Comparison of ENCODE assay signal across 14 cellular contexts in the genomic region with DNA sequence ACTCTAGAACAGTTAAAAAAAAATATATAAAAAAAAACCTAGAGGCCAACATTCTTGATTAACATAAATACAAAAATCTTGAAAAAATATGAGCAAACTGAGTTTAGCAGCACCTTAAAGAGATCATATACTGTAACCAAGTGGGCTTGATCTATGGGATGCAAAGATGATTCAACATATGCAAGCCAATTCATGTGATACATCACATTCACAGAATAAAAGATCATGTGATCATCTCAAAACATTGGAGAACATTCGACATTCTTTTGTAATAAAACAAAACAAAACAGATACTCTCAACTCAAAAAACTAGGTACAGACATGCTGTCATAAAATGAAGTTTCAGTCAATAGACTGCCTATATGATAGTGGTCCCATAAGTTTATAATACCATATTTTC.
A peak's percentile ranks its signal among the peaks of the same experiment; 100 is the strongest.
DNase-seq lines count a peak whose midpoint lies in the region; ATAC-seq and TF ChIP-seq lines count a peak whose summit lies in the region.
"Had no signal": no experiment of that assay in that cellular context is flagged by ENCODE, and none has a peak within 500 bp of the region (broad histone marks: within the 10 kb centered on the region; RNA-seq: fewer than 3 reads in every experiment).

No MANE protein-coding gene starts in this region.

- H3K27me3 Mint-ChIP-seq in activated CD4-positive, alpha-beta T cell treated with anti-CD3 and anti-CD28 coated beads, Interleukin-2, amount 10 ng/mL, durations not matched to agents 24 days and 14 days, result no peaks in the 10 kb centered on the region
- H3K27me3 Mint-ChIP-seq: CD8-positive, alpha-beta memory T cell; IgD-negative memory B cell had no signal

- BruUV-seq in mammary epithelial cell (replicated peaks; lab: Mats Ljungman, UMichigan), result no TSS peak

- H2AK5ac ChIP-seq in neuronal stem cell (ENCODE audit: low read depth, low read length), result no peak overlapping the region

- H3K4ac ChIP-seq in neuronal stem cell (ENCODE audit: low read length), result no peak overlapping the region

- H3K36me3 Mint-ChIP-seq in activated CD4-positive, alpha-beta T cell treated with anti-CD3 and anti-CD28 coated beads, Interleukin-2, amount 10 ng/mL, durations not matched to agents 24 days and 14 days (ENCODE audit: low read depth), result no peaks in the 10 kb centered on the region
- H3K36me3 Mint-ChIP-seq: IgD-negative memory B cell had no signal

- H3K79me2 ChIP-seq in DND-41 (ENCODE audit: insufficient read depth, low read length) (no peaks in the 10 kb centered on the region), OCI-LY3 (ENCODE audit: low read length) (no peaks in the 10 kb centered on the region), mammary epithelial cell (ENCODE audit: insufficient read depth, low read length) (no peaks in the 10 kb centered on the region)

- H2BK5ac ChIP-seq in neuronal stem cell (ENCODE audit: low read length), result no peak overlapping the region

- H3K4me1 ChIP-seq in DND-41 (ENCODE audit: insufficient read depth, low read length), result peaks cover 34% of the 10 kb centered on the region
- H3K4me1 ChIP-seq in OCI-LY3 (ENCODE audit: low read length), result peaks cover 25% of the 10 kb centered on the region
- H3K4me1 ChIP-seq in mammary epithelial cell (ENCODE audit: insufficient read depth, low read length), result peaks cover 8% of the 10 kb centered on the region
- H3K4me1 ChIP-seq in neuronal stem cell (ENCODE audit: control insufficient read depth in 2 of 2, insufficient read depth in 1 of 2, low read depth in 1 of 2, low read length in 2 of 2), result no peaks in the 10 kb centered on the region
- H3K4me1 ChIP-seq: A549, BE2C, Caco-2 had no signal

- no peak overlapping the region for H2AFZ ChIP-seq in DND-41 (ENCODE audit: low read depth, low read length)
- no peak overlapping the region for H2AFZ ChIP-seq in OCI-LY3 (ENCODE audit: low read depth, low read length)
- H2AFZ ChIP-seq in mammary epithelial cell (ENCODE audit: low read depth, low read length), result no peak overlapping the region
- H2AFZ ChIP-seq in neuronal stem cell (ENCODE audit: low read length), result peak overlapping the region; percentile 47

- no peaks in the 10 kb centered on the region for H4K20me1 ChIP-seq in DND-41 (ENCODE audit: insufficient read depth, low read length)
- no peaks in the 10 kb centered on the region for H4K20me1 ChIP-seq in OCI-LY3 (ENCODE audit: insufficient read depth, low read length)
- no peaks in the 10 kb centered on the region for H4K20me1 ChIP-seq in mammary epithelial cell (ENCODE audit: insufficient read depth, low read length)

- H3K14ac ChIP-seq in neuronal stem cell (ENCODE audit: low read length), result no peak overlapping the region

- H3K36me3 ChIP-seq in DND-41 (ENCODE audit: insufficient read depth, low read length) (no peaks in the 10 kb centered on the region), OCI-LY3 (replicated peaks; ENCODE audit: low read depth, low read length) (no peaks in the 10 kb centered on the region), mammary epithelial cell (ENCODE audit: insufficient read depth, low read length) (no peaks in the 10 kb centered on the region), neuronal stem cell (replicated peaks in 1 of 2; ENCODE audit: control insufficient read depth in 2 of 2, insufficient read depth in 2 of 2, low read length in 2 of 2) (no peaks in the 10 kb centered on the region)
- H3K36me3 ChIP-seq: BE2C had no signal

- H3K9me3 ChIP-seq in DND-41 (ENCODE audit: insufficient read depth, low read length, severe bottlenecking) (no peaks in the 10 kb centered on the region), OCI-LY3 (ENCODE audit: insufficient read depth, low read length) (no peaks in the 10 kb centered on the region), mammary epithelial cell (replicated peaks; ENCODE audit: insufficient read depth, low read length) (no peaks in the 10 kb centered on the region), neuronal stem cell (replicated peaks in 1 of 2; ENCODE audit: control insufficient read depth in 2 of 2, insufficient read depth in 1 of 2, low read depth in 1 of 2, low read length in 2 of 2) (no peaks in the 10 kb centered on the region)
- H3K9me3 ChIP-seq: A549, BE2C, Caco-2 had no signal

- no peak overlapping the region for H3K4me3 Mint-ChIP-seq in activated CD4-positive, alpha-beta T cell treated with anti-CD3 and anti-CD28 coated beads, Interleukin-2, amount 10 ng/mL, durations not matched to agents 24 days and 14 days
- H3K4me3 Mint-ChIP-seq: CD8-positive, alpha-beta memory T cell; HFFc6; IgD-negative memory B cell had no signal

- in situ Hi-C loops in mammary epithelial cell (cut with MboI; ENCODE audit: low sequenced_read_pairs in 2 of 2), result no loop called here

- no peak overlapping the region for H4K91ac ChIP-seq in neuronal stem cell (ENCODE audit: low read depth, low read length, poor library complexity)

- no peak overlapping the region for H2BK120ac ChIP-seq in neuronal stem cell (ENCODE audit: low read depth, low read length)

- no peak overlapping the region for H3K23ac ChIP-seq in neuronal stem cell (ENCODE audit: low read depth, low read length, poor library complexity)

- H2BK15ac ChIP-seq in neuronal stem cell (ENCODE audit: low read length), result no peak overlapping the region

- no peak overlapping the region for H3K4me2 ChIP-seq in DND-41 (ENCODE audit: insufficient read depth, low read length)
- no peak overlapping the region for H3K4me2 ChIP-seq in OCI-LY3 (ENCODE audit: low read length)
- H3K4me2 ChIP-seq in mammary epithelial cell (ENCODE audit: insufficient read depth, low read depth, low read length), result peak overlapping the region; percentile 48
- no peak overlapping the region for H3K4me2 ChIP-seq in neuronal stem cell (ENCODE audit: insufficient read depth, low read length, poor library complexity, severe bottlenecking)
- H3K4me2 ChIP-seq: A549 had no signal

- dilution Hi-C loops in mammary epithelial cell (cut with HindIII; ENCODE audit: low sequenced_read_pairs), result no loop called here

- CTCF ChIA-PET in mammary epithelial cell (lab: Charles Lee; ENCODE audit: low non-redundant PET), result no interaction called here

- DNase-seq in DND-41 (no peak), mammary epithelial cell (no peak), neuronal stem cell (ENCODE audit: low spot score) (no peak), NCI-H2196 treated with DMSO at 0.1 percent for 48 hours (lab: John Stamatoyannopoulos, UW; ENCODE audit: unreplicated experiment) (no peak), NCI-H524 treated with DMSO at 0.1 percent for 48 hours (lab: John Stamatoyannopoulos, UW) (no peak)
- DNase-seq in activated CD4-positive, alpha-beta T cell treated with anti-CD3 and anti-CD28 coated beads, Interleukin-2, amount 10 ng/mL, durations not matched to agents 24 days and 14 days, result no peak
- DNase-seq: BE2C; Caco-2; CD8-positive, alpha-beta memory T cell; HCEC 1CT; HFFc6 had no signal

- no peak overlapping the region for H3K9ac ChIP-seq in DND-41 (ENCODE audit: low read depth, low read length)
- H3K9ac ChIP-seq in OCI-LY3 (ENCODE audit: low read length), result no peak overlapping the region
- H3K9ac ChIP-seq in mammary epithelial cell (ENCODE audit: insufficient read depth, low read length), result no peak overlapping the region
- no peak overlapping the region for H3K9ac ChIP-seq in neuronal stem cell (ENCODE audit: low read depth, low read length, poor library complexity)

- intact Hi-C loops in mammary epithelial cell (cut with micrococcal nuclease), result no loop called here
- intact Hi-C loops in activated CD4-positive, alpha-beta T cell treated with anti-CD3 and anti-CD28 coated beads, Interleukin-2, amount 10 ng/mL, durations not matched to agents 24 days and 14 days (cut with micrococcal nuclease), result no loop called here

- no peak overlapping the region for H3K27ac Mint-ChIP-seq in activated CD4-positive, alpha-beta T cell treated with anti-CD3 and anti-CD28 coated beads, Interleukin-2, amount 10 ng/mL, durations not matched to agents 24 days and 14 days
- H3K27ac Mint-ChIP-seq: HFFc6, IgD-negative memory B cell had no signal

- no peaks in the 10 kb centered on the region for H3K79me1 ChIP-seq in neuronal stem cell (ENCODE audit: low read depth, low read length)

- no peak for ATAC-seq in DND-41 (ENCODE audit: insufficient read depth, low read depth)
- ATAC-seq: A549 had no signal

- no peak overlapping the region for H4K8ac ChIP-seq in neuronal stem cell (ENCODE audit: low read depth, low read length)

- H3K9me3 Mint-ChIP-seq in activated CD4-positive, alpha-beta T cell treated with anti-CD3 and anti-CD28 coated beads, Interleukin-2, amount 10 ng/mL, durations not matched to agents 24 days and 14 days, result peaks cover 3% of the 10 kb centered on the region
- H3K9me3 Mint-ChIP-seq: IgD-negative memory B cell had no signal

- TF ChIP-seq CTCF in DND-41 (IDR thresholded peaks at IDR 0.05; ENCODE audit: borderline replicate concordance, extremely low read depth, low read length, poor library complexity, severe bottlenecking) (no peak), OCI-LY3 (IDR thresholded peaks at IDR 0.05; ENCODE audit: low read depth, low read length) (no peak), mammary epithelial cell (conservative IDR thresholded peaks at IDR 0.05 in 1 of 2, IDR thresholded peaks at IDR 0.05 in 1 of 2; ENCODE audit: extremely low read depth in 1 of 2, insufficient read depth in 1 of 2, low read depth in 1 of 2, low read length in 2 of 2) (no peak)

- WGBS in mammary epithelial cell (ENCODE audit: low coverage, missing lambda C conversion rate), result 43% methylated on average over 1 of the region's 1 CpG
- no CpG with 5 or more reads among the region's 1 CpG for WGBS in neuronal stem cell (ENCODE audit: extremely low coverage in 2 of 2, insufficient read length in 2 of 2, insufficient replicate concordance in 1 of 2), 2 donors

- no peaks in the 10 kb centered on the region for H3K27me3 ChIP-seq in DND-41 (ENCODE audit: insufficient read depth, low read length, poor library complexity)
- no peaks in the 10 kb centered on the region for H3K27me3 ChIP-seq in OCI-LY3 (ENCODE audit: low read depth, low read length)
- H3K27me3 ChIP-seq in mammary epithelial cell (ENCODE audit: insufficient read depth, low read length), result no peaks in the 10 kb centered on the region
- no peaks in the 10 kb centered on the region for H3K27me3 ChIP-seq in neuronal stem cell (ENCODE audit: control insufficient read depth in 3 of 3, insufficient read depth in 3 of 3, low read depth in 1 of 3, low read length in 3 of 3)
- H3K27me3 ChIP-seq: BE2C had no signal

- H3K4me3 ChIP-seq in DND-41 (ENCODE audit: low read depth in 1 of 2, low read length in 2 of 2), result no peak overlapping the region
- H3K4me3 ChIP-seq in OCI-LY3 (ENCODE audit: low read length), result no peak overlapping the region
- no peak overlapping the region for H3K4me3 ChIP-seq in mammary epithelial cell (replicated peaks in 1 of 3; ENCODE audit: insufficient read depth in 1 of 3, low read depth in 2 of 3, low read length in 3 of 3)
- no peak overlapping the region for H3K4me3 ChIP-seq in neuronal stem cell (ENCODE audit: low read length in 2 of 2)
- H3K4me3 ChIP-seq: A549 had no signal

- H3K27ac ChIP-seq in DND-41 (ENCODE audit: low read length) (peak overlapping the region; percentile 50; the same call in 1 of the 2 replicates), OCI-LY3 (ENCODE audit: low read length) (peak overlapping the region; percentile 47), mammary epithelial cell (ENCODE audit: insufficient read depth, low read depth, low read length) (no peak overlapping the region), neuronal stem cell (replicated peaks; ENCODE audit: low read length) (no peak overlapping the region)
- H3K27ac ChIP-seq: A549 had no signal

- H3K4me1 Mint-ChIP-seq in activated CD4-positive, alpha-beta T cell treated with anti-CD3 and anti-CD28 coated beads, Interleukin-2, amount 10 ng/mL, durations not matched to agents 24 days and 14 days, result peaks cover 8% of the 10 kb centered on the region
- H3K4me1 Mint-ChIP-seq: IgD-negative memory B cell had no signal

- H2BK12ac ChIP-seq in neuronal stem cell (ENCODE audit: low read length), result no peak overlapping the region

- H3K18ac ChIP-seq in neuronal stem cell (ENCODE audit: low read length), result no peak overlapping the region

Comparison
In these comparisons a context has a peak if more than half of its experiments do, and no peak if none do; other contexts are left out.
1. H3K27ac ChIP-seq: peak in DND-41 (single experiment) and OCI-LY3 (single experiment); none in mammary epithelial cell (single experiment) and neuronal stem cell (single experiment).